In genomic region chr14:95756751-95757150, GRCh38 we compare ENCODE assay signal across 27 cellular contexts. TPM values are rescaled to one million over a fixed set of nuclear protein-coding genes. Genes with fewer than 3 reads are reported as not detected.
"Had no signal": no experiment of that assay in that cellular context is flagged by ENCODE, and none has a peak within 500 bp of the region (broad histone marks: within the 10 kb centered on the region; RNA-seq: fewer than 3 reads in every experiment).

No MANE protein-coding gene starts in this region.

- H3K4me3 ChIP-seq: K562, SJSA1, SK-N-MC had no signal

- H3K9me3 ChIP-seq: SJSA1 had no signal

- FAIRE-seq: HTR-8/SVneo, K562, RCC 7860 had no signal

- ATAC-seq: K562 had no signal

- DNase-seq: Kasumi-1, MV-4-11, NCI-H1048, NCI-H1105, NCI-H1417, NCI-H1436 treated with DMSO at 0.1 percent for 48 hours, NCI-H1694, NCI-H187 treated with DMSO at 0.1 percent for 48 hours, NCI-H2029 treated with DMSO at 0.1 percent for 48 hours, NCI-H2171, NCI-H226, NCI-H446, NCI-H510A, NCI-H524 treated with DMSO at 0.1 percent for 48 hours, NCI-H69, NCI-H774, Right ventricle myocardium superior, RPMI8226, SIG-M5 had no signal

- H3K4me1 ChIP-seq: SJSA1 had no signal

- H3K27ac ChIP-seq: HL-60, KMS-11, SJSA1, SK-N-MC had no signal

- H3K36me3 ChIP-seq: SJSA1 had no signal

- H3K27me3 ChIP-seq: SJSA1 had no signal

RNA-seq across cellular contexts. Expression of gene TCL1A, which starts 42.8 kb away (rescaled TPM):
- total RNA-seq: K562, MCF 10A, Right ventricle myocardium superior, SJSA1 had no signal
